In genomic region chr12:9759680-9760592, GRCh38 we compare ENCODE assay signal across 12 cellular contexts. TPM values are rescaled to one million over a fixed set of nuclear protein-coding genes. Genes with fewer than 3 reads are reported as not detected.
DNase-seq lines count a peak whose midpoint lies in the region; ATAC-seq and TF ChIP-seq lines count a peak whose summit lies in the region.
"Had no signal": no experiment of that assay in that cellular context is flagged by ENCODE, and none has a peak within 500 bp of the region (broad histone marks: within the 10 kb centered on the region; RNA-seq: fewer than 3 reads in every experiment).

No MANE protein-coding gene starts in this region.

- H3K36me3 ChIP-seq in effector memory CD4-positive, alpha-beta T cell (ENCODE audit: control insufficient read depth, insufficient read depth, low read length): peaks cover 23% of the 10 kb centered on the region
- H3K36me3 ChIP-seq in stomach: no peaks in the 10 kb centered on the region

- H3K36me3 Mint-ChIP-seq in activated CD4-positive, alpha-beta T cell treated with anti-CD3 and anti-CD28 coated beads for 36 hours (ENCODE audit: low read depth): peaks cover 64% of the 10 kb centered on the region

- intact Hi-C loops in activated CD4-positive, alpha-beta T cell treated with anti-CD3 and anti-CD28 coated beads for 36 hours (cut with DNase I, micrococcal nuclease): loop anchor here (1.0 to 5.0 kb wide), 5 partner anchors 8 to 1823 kb away; partner anchors contain the start of genes CLEC2D (in 1 of the 2) and SLC2A3 (in 1 of the 2)
- intact Hi-C loops in stomach (cut with DNase I; ENCODE audit: low total_unique reads): no loop called here

- H3K27me3 Mint-ChIP-seq in activated CD4-positive, alpha-beta T cell treated with anti-CD3 and anti-CD28 coated beads for 36 hours: no peaks in the 10 kb centered on the region

- peaks cover 2% of the 10 kb centered on the region for H3K9me3 Mint-ChIP-seq in activated CD4-positive, alpha-beta T cell treated with anti-CD3 and anti-CD28 coated beads for 36 hours (ENCODE audit: low read depth)

- CTCF ChIA-PET in activated CD4-positive, alpha-beta T cell treated with anti-CD3 and anti-CD28 coated beads for 36 hours (lab: Charles Lee): interaction anchor here (0.8 to 22.1 kb wide), 7 partner anchors 10 to 109 kb away, joined by 3 to 804 read pairs (median 10); partner anchors contain the start of gene CLEC2D

- H3K4me3 Mint-ChIP-seq in activated CD4-positive, alpha-beta T cell treated with anti-CD3 and anti-CD28 coated beads for 36 hours: peak overlapping the region; percentile 99

- TF ChIP-seq POLR2A in stomach (IDR thresholded peaks at IDR 0.05): no peak

- H3K27ac ChIP-seq in effector memory CD4-positive, alpha-beta T cell (ENCODE audit: insufficient read depth, low read length, poor library complexity, severe bottlenecking): peak overlapping the region; percentile 98
- peak overlapping the region in 4 of 5 donors; percentile 69 to 74 (median 69) for H3K27ac ChIP-seq in stomach
- H3K27ac ChIP-seq: 22Rv1 had no signal

- POLR2A ChIA-PET in activated CD4-positive, alpha-beta T cell treated with anti-CD3 and anti-CD28 coated beads for 36 hours (lab: Charles Lee): interaction anchor here (0.6 to 8.2 kb wide), 23 partner anchors 9 to 1411 kb away, joined by 3 to 191 read pairs (median 7); partner anchors contain the start of genes CLEC2B, CLEC2D and SMIM10L1

- TF ChIP-seq EP300 in stomach (IDR thresholded peaks at IDR 0.05): no peak

- ATAC-seq in activated CD4-positive, alpha-beta T cell treated with anti-CD3 and anti-CD28 coated beads for 36 hours: no peak

- H3K4me1 ChIP-seq in effector memory CD4-positive, alpha-beta T cell (ENCODE audit: control insufficient read depth, insufficient read depth, low read length, poor library complexity, severe bottlenecking): peaks cover 40% of the 10 kb centered on the region
- H3K4me1 ChIP-seq in stomach: peaks cover 0 to 23% (median 0%) of the 10 kb centered on the region in 4 donors

- H3K27ac Mint-ChIP-seq in activated CD4-positive, alpha-beta T cell treated with anti-CD3 and anti-CD28 coated beads for 36 hours: peak overlapping the region; percentile 100

- TF ChIP-seq CTCF in stomach (IDR thresholded peaks at IDR 0.05) (no peak), GM20000 (IDR thresholded peaks at IDR 0.05; ENCODE audit: extremely low read depth, missing control alignments) (no peak)

- peak overlapping the region; percentile 90 for H3K4me3 ChIP-seq in effector memory CD4-positive, alpha-beta T cell (ENCODE audit: insufficient read depth, low read depth, low read length, poor library complexity, severe bottlenecking)
- peak overlapping the region in 3 of 4 donors; percentile 24 to 30 (median 29) for H3K4me3 ChIP-seq in stomach

- H3K27me3 ChIP-seq in effector memory CD4-positive, alpha-beta T cell (replicated peaks; ENCODE audit: control insufficient read depth, insufficient read depth, low read length, poor library complexity, severe bottlenecking): no peaks in the 10 kb centered on the region
- peaks cover 0 to 3% (median 0%) of the 10 kb centered on the region in 3 donors for H3K27me3 ChIP-seq in stomach

- WGBS in stomach, 5 donors: 69 to 81% (median 76%) methylated on average over 3 of the region's 3 CpGs

- no peaks in the 10 kb centered on the region for H3K9me3 ChIP-seq in effector memory CD4-positive, alpha-beta T cell (ENCODE audit: control insufficient read depth, low read length)
- H3K9me3 ChIP-seq in stomach: no peaks in the 10 kb centered on the region

- H3K4me1 Mint-ChIP-seq in activated CD4-positive, alpha-beta T cell treated with anti-CD3 and anti-CD28 coated beads for 36 hours: peaks cover 47% of the 10 kb centered on the region

- no peak for DNase-seq in activated CD4-positive, alpha-beta T cell treated with anti-CD3 and anti-CD28 coated beads for 36 hours
- DNase-seq in activated CD4-positive, alpha-beta T cell treated with anti-CD3 and anti-CD28 coated beads, Interleukin-2, amount 50 U/mL, for 4 hours: no peak
- peak; percentile 62 for DNase-seq in OCI-M1 (lab: John Stamatoyannopoulos, UW)
- DNase-seq in effector memory CD4-positive, alpha-beta T cell: no peak
- no peak for DNase-seq in stomach
- no peak for DNase-seq in LoVo (ENCODE audit: low spot score)
- DNase-seq in SHP77 treated with DMSO at 0.1 percent for 48 hours (lab: John Stamatoyannopoulos, UW): no peak
- DNase-seq in GM20000 (ENCODE audit: low spot score): no peak
- DNase-seq: mesendoderm, NCI-H2029 treated with DMSO at 0.1 percent for 48 hours had no signal

RNA-seq across cellular contexts. Expression of gene CD69, which starts 0.8 kb away (rescaled TPM):
- 100 to 1,000 TPM in 1 of 2 experiments, 10 to 100 TPM in 1; 97.9 to 127 TPM for total RNA-seq in activated CD4-positive, alpha-beta T cell treated with anti-CD3 and anti-CD28 coated beads for 36 hours
- total RNA-seq in stomach: 10 to 100 TPM in 2 of 5 donors, 1 to 10 TPM in 2, not detected in 1; 2.2 to 15.4 (median 10.0) TPM
- 1 to 10 TPM; 2.1 to 3.4 (median 2.9) TPM for polyA plus RNA-seq in stomach
- total RNA-seq: LHCN-M2 had no signal

RNA-seq across cellular contexts. Expression of gene CLECL1, which starts 27.0 kb away (rescaled TPM):
- 1 to 10 TPM; 3.1 to 3.8 TPM for total RNA-seq in activated CD4-positive, alpha-beta T cell treated with anti-CD3 and anti-CD28 coated beads for 36 hours
- total RNA-seq in stomach: 1 to 10 TPM in 1 of 5 donors, not detected in 4; 1.7 TPM
- polyA plus RNA-seq in stomach: 1 to 10 TPM in 2 of 3 donors, not detected in 1; 1.0 to 3.5 TPM
- total RNA-seq: LHCN-M2 had no signal

Comparison
In these comparisons a context has a peak if more than half of its experiments do, and no peak if none do; other contexts are left out.
1. RNA of gene CD69, which starts 0.8 kb away (total RNA-seq): 97.9 to 127 TPM in activated CD4-positive, alpha-beta T cell treated with anti-CD3 and anti-CD28 coated beads for 36 hours; 2.2 to 15.4 TPM in stomach; every median in the first group is over 4 times any median in the second.